In genomic region chr1:116127123-116127847, GRCh38 we compare ENCODE assay signal across 16 cellular contexts. TPM values are rescaled to one million over a fixed set of nuclear protein-coding genes. Genes with fewer than 3 reads are reported as not detected.
DNase-seq lines count a peak whose midpoint lies in the region; ATAC-seq and TF ChIP-seq lines count a peak whose summit lies in the region.
"Had no signal": no experiment of that assay in that cellular context is flagged by ENCODE, and none has a peak within 500 bp of the region (broad histone marks: within the 10 kb centered on the region; RNA-seq: fewer than 3 reads in every experiment).

No MANE protein-coding gene starts in this region.

- H3K4me3 ChIP-seq in dorsolateral prefrontal cortex: no peak overlapping the region
- H3K4me3 ChIP-seq: BLaER1 had no signal

- H3K9me3 Mint-ChIP-seq in activated T-cell treated with anti-CD3 and anti-CD28 coated beads, Interleukin-2, amount 50 U/mL, for 72 hours: no peaks in the 10 kb centered on the region
- no peaks in the 10 kb centered on the region for H3K9me3 Mint-ChIP-seq in stimulated activated naive CD8-positive, alpha-beta T cell treated with anti-CD3 and anti-CD28 coated beads, Interleukin-15, amount 100 ng/mL, for 72 hours

- no peak overlapping the region for H3K27ac Mint-ChIP-seq in activated T-cell treated with anti-CD3 and anti-CD28 coated beads, Interleukin-2, amount 50 U/mL, for 72 hours
- peak overlapping the region; percentile 53 to 89 for H3K27ac Mint-ChIP-seq in stimulated activated naive CD8-positive, alpha-beta T cell treated with anti-CD3 and anti-CD28 coated beads, Interleukin-15, amount 100 ng/mL, for 72 hours

- H3K4me3 Mint-ChIP-seq in activated T-cell treated with anti-CD3 and anti-CD28 coated beads, Interleukin-2, amount 50 U/mL, for 72 hours: peak overlapping the region; percentile 67 to 81
- H3K4me3 Mint-ChIP-seq in stimulated activated naive CD8-positive, alpha-beta T cell treated with anti-CD3 and anti-CD28 coated beads, Interleukin-15, amount 100 ng/mL, for 72 hours: peak overlapping the region; percentile 38 to 71

- peak; percentile 55 to 62 for ATAC-seq in activated T-cell treated with anti-CD3 and anti-CD28 coated beads, Interleukin-2, amount 50 U/mL, for 72 hours (replicated peaks in 1 of 2)
- peak; percentile 56 for ATAC-seq in stimulated activated naive CD8-positive, alpha-beta T cell treated with anti-CD3 and anti-CD28 coated beads, Interleukin-15, amount 100 ng/mL, for 72 hours
- ATAC-seq: PC-3 had no signal

- no peaks in the 10 kb centered on the region for H3K36me3 Mint-ChIP-seq in activated T-cell treated with anti-CD3 and anti-CD28 coated beads, Interleukin-2, amount 50 U/mL, for 72 hours (ENCODE audit: insufficient read depth in 2 of 2)

- no peak for TF ChIP-seq CTCF in dorsolateral prefrontal cortex (IDR thresholded peaks at IDR 0.05 in 54 of 56, conservative IDR thresholded peaks at IDR 0.05 in 2 of 56; ENCODE audit: low read depth in 1 of 56, partially characterized antibody in 56 of 56)

- H3K27me3 ChIP-seq in dorsolateral prefrontal cortex: no peaks in the 10 kb centered on the region
- H3K27me3 ChIP-seq: BLaER1 had no signal

- H3K27me3 Mint-ChIP-seq in activated T-cell treated with anti-CD3 and anti-CD28 coated beads, Interleukin-2, amount 50 U/mL, for 72 hours (ENCODE audit: low read depth): peaks cover 45% of the 10 kb centered on the region
- peaks cover 15% of the 10 kb centered on the region for H3K27me3 Mint-ChIP-seq in stimulated activated naive CD8-positive, alpha-beta T cell treated with anti-CD3 and anti-CD28 coated beads, Interleukin-15, amount 100 ng/mL, for 72 hours

- DNase-seq in stimulated activated CD4-positive, alpha-beta T cell treated with anti-CD3 and anti-CD28 coated beads, Interleukin-15, amount 100 ng/mL, for 24 hours: peak; percentile 35
- DNase-seq in stimulated activated CD4-positive, alpha-beta T cell treated with anti-CD3 and anti-CD28 coated beads, Interleukin-4, amount 100 ng/mL, for 1 hour: no peak
- DNase-seq in activated T-cell treated with anti-CD3 and anti-CD28 coated beads, Interleukin-2, amount 50 U/mL, for 72 hours: peak; percentile 45 to 65
- DNase-seq in fibroblast of peridontal ligament (ENCODE audit: extremely low read depth) (peak; percentile 32), NCI-H2029 treated with DMSO at 0.1 percent for 48 hours (lab: John Stamatoyannopoulos, UW) (no peak), dorsolateral prefrontal cortex (no peak)
- DNase-seq in stimulated activated naive CD8-positive, alpha-beta T cell treated with anti-CD3 and anti-CD28 coated beads, Interleukin-15, amount 100 ng/mL, for 72 hours: peak in 1 of 2 donors; percentile 49
- DNase-seq: DMS 273 treated with DMSO at 0.1 percent for 48 hours, KG1, NCI-H1092 treated with DMSO at 0.1 percent for 48 hours, NCI-H1694, NCI-H345, NCI-H526 treated with DMSO at 0.1 percent for 48 hours, PC-3 had no signal

- peaks cover 46% of the 10 kb centered on the region for H3K4me1 Mint-ChIP-seq in activated T-cell treated with anti-CD3 and anti-CD28 coated beads, Interleukin-2, amount 50 U/mL, for 72 hours (ENCODE audit: low read depth)
- peaks cover 46% of the 10 kb centered on the region for H3K4me1 Mint-ChIP-seq in stimulated activated naive CD8-positive, alpha-beta T cell treated with anti-CD3 and anti-CD28 coated beads, Interleukin-15, amount 100 ng/mL, for 72 hours

- intact Hi-C loops in dorsolateral prefrontal cortex (cut with DNase I): no loop called here

- H3K27ac ChIP-seq in dorsolateral prefrontal cortex: no peak overlapping the region
- H3K27ac ChIP-seq: BLaER1 had no signal

RNA-seq across cellular contexts. Expression of gene MAB21L3, which starts 16.1 kb away (rescaled TPM):
- total RNA-seq in activated T-cell treated with anti-CD3 and anti-CD28 coated beads, Interleukin-2, amount 50 U/mL, for 72 hours: under 1 TPM in 1 of 2 donors, not detected in 1; 0.14 TPM
- total RNA-seq in dorsolateral prefrontal cortex: 1 to 10 TPM in 29 of 120 experiments, under 1 TPM in 85, not detected in 6; 0.16 to 3.4 (median 0.62) TPM
- total RNA-seq: H1 had no signal

Comparison
In these comparisons a context has a peak if more than half of its experiments do, and no peak if none do; other contexts are left out.
1. DNase-seq: peak in stimulated activated CD4-positive, alpha-beta T cell treated with anti-CD3 and anti-CD28 coated beads, Interleukin-15, amount 100 ng/mL, for 24 hours (single experiment), activated T-cell treated with anti-CD3 and anti-CD28 coated beads, Interleukin-2, amount 50 U/mL, for 72 hours (2 of 2) and fibroblast of peridontal ligament (single experiment); none in stimulated activated CD4-positive, alpha-beta T cell treated with anti-CD3 and anti-CD28 coated beads, Interleukin-4, amount 100 ng/mL, for 1 hour (single experiment), NCI-H2029 treated with DMSO at 0.1 percent for 48 hours (single experiment) and dorsolateral prefrontal cortex (0 of 10).